ENCODE assay signal across 35 cellular contexts in genomic region chr11:8523396-8523795, GRCh38.
"Had no signal": no experiment of that assay in that cellular context is flagged by ENCODE, and none has a peak within 500 bp of the region (broad histone marks: within the 10 kb centered on the region; RNA-seq: fewer than 3 reads in every experiment).

No MANE protein-coding gene starts in this region.

- H3K9ac ChIP-seq: KMS-11 had no signal

- H3K27ac ChIP-seq: KMS-11 had no signal

- H3K4me3 ChIP-seq: MG63 had no signal

- H3K9me3 ChIP-seq: MG63 had no signal

- DNase-seq: Karpas-422, Kasumi-1, KG1, MM.1S, MV-4-11, NCI-H1048, NCI-H1092, NCI-H1092 treated with DMSO at 0.1 percent for 48 hours, NCI-H1105, NCI-H1105 treated with DMSO at 0.1 percent for 48 hours, NCI-H1417, NCI-H1417 treated with DMSO at 0.1 percent for 48 hours, NCI-H1436, NCI-H1436 treated with DMSO at 0.1 percent for 48 hours, NCI-H146, NCI-H1694, NCI-H1694 treated with DMSO at 0.1 percent for 48 hours, NCI-H187, NCI-H187 treated with DMSO at 0.1 percent for 48 hours, NCI-H1930, NCI-H2029, NCI-H2029 treated with DMSO at 0.1 percent for 48 hours, NCI-H2081, NCI-H2081 treated with DMSO at 0.1 percent for 48 hours, NCI-H2107, NCI-H2171, NCI-H2171 treated with DMSO at 0.1 percent for 48 hours, NCI-H2227 treated with DMSO at 0.1 percent for 48 hours, NCI-H226, NCI-H345, NCI-H446, NCI-H446 treated with DMSO at 0.1 percent for 48 hours, NCI-H510A had no signal

- H3K36me3 ChIP-seq: MG63 had no signal
